Comparison of ENCODE assay signal across 1 cellular context in the genomic region with DNA sequence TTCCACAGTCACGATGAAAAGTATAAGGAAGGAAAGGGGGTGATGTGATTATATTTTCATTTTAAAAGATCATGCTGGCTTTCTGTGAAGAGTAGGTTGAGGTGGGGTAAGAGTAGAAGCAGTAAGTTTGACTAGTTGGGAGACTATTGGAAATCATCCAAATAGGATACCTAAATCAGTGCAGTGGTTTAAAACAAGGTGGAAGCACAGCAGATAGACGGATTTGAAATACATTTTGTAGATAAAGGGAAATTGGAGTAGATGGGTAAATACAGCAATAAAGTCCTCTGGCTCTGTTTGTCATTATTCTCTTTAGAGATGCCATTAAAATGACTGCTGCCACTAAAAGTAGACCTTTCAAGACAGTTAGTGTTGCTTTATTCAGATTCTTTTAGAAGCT.
TF ChIP-seq lines count a peak whose summit lies in the region.

No MANE protein-coding gene starts in this region.

TF ChIP-seq in HEK293, 187 proteins besides CTCF, POLR2A, EP300 and RAD21 (continued from another document and continues in another):
- peak; percentile 93 for TF ChIP-seq OVOL3 (tag by site-specific recombination; IDR thresholded peaks at IDR 0.05)
- 0 out of 2 replicates have a peak, but pooled peaks have one; percentile 18 for TF ChIP-seq SCRT1 (tag by site-specific recombination; IDR thresholded peaks at IDR 0.05; ENCODE audit: borderline replicate concordance)
- 0 out of 2 replicates have a peak, but pooled peaks have one; percentile 31 for TF ChIP-seq ZEB2 (tag by site-specific recombination; IDR thresholded peaks at IDR 0.05)
- no peak for TF ChIP-seq ZNF335 (tag by site-specific recombination; conservative IDR thresholded peaks at IDR 0.05)
- TF ChIP-seq KLF1 (tag by site-specific recombination; IDR thresholded peaks at IDR 0.05) = no peak
- peak; percentile 90 for TF ChIP-seq OSR2 (tag by site-specific recombination; IDR thresholded peaks at IDR 0.05)
- TF ChIP-seq ZNF157 (tag by site-specific recombination; IDR thresholded peaks at IDR 0.05) = no peak
- no peak for TF ChIP-seq ZNF266 (tag by site-specific recombination; IDR thresholded peaks at IDR 0.05; ENCODE audit: low read depth)
- peak; percentile 28; the same call in 1 of the 2 replicates for TF ChIP-seq ZNF239 (tag by site-specific recombination; IDR thresholded peaks at IDR 0.05)
- TF ChIP-seq WT1 (tag by site-specific recombination; IDR thresholded peaks at IDR 0.05) = peak; percentile 58
- TF ChIP-seq ZNF623 (tag by site-specific recombination; IDR thresholded peaks at IDR 0.05) = no peak
- no peak for TF ChIP-seq SP2 (tag by site-specific recombination; IDR thresholded peaks at IDR 0.05)
- TF ChIP-seq, protein P1, sequence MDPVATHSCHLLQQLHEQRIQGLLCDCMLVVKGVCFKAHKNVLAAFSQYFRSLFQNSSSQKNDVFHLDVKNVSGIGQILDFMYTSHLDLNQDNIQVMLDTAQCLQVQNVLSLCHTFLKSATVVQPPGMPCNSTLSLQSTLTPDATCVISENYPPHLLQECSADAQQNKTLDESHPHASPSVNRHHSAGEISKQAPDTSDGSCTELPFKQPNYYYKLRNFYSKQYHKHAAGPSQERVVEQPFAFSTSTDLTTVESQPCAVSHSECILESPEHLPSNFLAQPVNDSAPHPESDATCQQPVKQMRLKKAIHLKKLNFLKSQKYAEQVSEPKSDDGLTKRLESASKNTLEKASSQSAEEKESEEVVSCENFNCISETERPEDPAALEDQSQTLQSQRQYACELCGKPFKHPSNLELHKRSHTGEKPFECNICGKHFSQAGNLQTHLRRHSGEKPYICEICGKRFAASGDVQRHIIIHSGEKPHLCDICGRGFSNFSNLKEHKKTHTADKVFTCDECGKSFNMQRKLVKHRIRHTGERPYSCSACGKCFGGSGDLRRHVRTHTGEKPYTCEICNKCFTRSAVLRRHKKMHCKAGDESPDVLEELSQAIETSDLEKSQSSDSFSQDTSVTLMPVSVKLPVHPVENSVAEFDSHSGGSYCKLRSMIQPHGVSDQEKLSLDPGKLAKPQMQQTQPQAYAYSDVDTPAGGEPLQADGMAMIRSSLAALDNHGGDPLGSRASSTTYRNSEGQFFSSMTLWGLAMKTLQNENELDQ (tag by site-specific recombination; IDR thresholded peaks at IDR 0.05; ENCODE audit: low read depth) = no peak
- no peak for TF ChIP-seq ZNF19 (tag by site-specific recombination; IDR thresholded peaks at IDR 0.05; ENCODE audit: low read depth)
- TF ChIP-seq ZNF394 (tag by site-specific recombination; IDR thresholded peaks at IDR 0.05; ENCODE audit: borderline replicate concordance) = no peak
- TF ChIP-seq, protein P2, sequence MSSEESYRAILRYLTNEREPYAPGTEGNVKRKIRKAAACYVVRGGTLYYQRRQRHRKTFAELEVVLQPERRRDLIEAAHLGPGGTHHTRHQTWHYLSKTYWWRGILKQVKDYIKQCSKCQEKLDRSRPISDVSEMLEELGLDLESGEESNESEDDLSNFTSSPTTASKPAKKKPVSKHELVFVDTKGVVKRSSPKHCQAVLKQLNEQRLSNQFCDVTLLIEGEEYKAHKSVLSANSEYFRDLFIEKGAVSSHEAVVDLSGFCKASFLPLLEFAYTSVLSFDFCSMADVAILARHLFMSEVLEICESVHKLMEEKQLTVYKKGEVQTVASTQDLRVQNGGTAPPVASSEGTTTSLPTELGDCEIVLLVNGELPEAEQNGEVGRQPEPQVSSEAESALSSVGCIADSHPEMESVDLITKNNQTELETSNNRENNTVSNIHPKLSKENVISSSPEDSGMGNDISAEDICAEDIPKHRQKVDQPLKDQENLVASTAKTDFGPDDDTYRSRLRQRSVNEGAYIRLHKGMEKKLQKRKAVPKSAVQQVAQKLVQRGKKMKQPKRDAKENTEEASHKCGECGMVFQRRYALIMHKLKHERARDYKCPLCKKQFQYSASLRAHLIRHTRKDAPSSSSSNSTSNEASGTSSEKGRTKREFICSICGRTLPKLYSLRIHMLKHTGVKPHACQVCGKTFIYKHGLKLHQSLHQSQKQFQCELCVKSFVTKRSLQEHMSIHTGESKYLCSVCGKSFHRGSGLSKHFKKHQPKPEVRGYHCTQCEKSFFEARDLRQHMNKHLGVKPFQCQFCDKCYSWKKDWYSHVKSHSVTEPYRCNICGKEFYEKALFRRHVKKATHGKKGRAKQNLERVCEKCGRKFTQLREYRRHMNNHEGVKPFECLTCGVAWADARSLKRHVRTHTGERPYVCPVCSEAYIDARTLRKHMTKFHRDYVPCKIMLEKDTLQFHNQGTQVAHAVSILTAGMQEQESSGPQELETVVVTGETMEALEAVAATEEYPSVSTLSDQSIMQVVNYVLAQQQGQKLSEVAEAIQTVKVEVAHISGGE (tag by site-specific recombination; conservative IDR thresholded peaks at IDR 0.05; ENCODE audit: low read depth) = no peak
- no peak for TF ChIP-seq ZNF670 (tag by site-specific recombination; IDR thresholded peaks at IDR 0.05; ENCODE audit: low read depth)
- TF ChIP-seq MEIS1 (CRISPR knock-in tag; IDR thresholded peaks at IDR 0.05; ENCODE audit: borderline replicate concordance) = no peak
- TF ChIP-seq ZNF292 (tag by site-specific recombination; IDR thresholded peaks at IDR 0.05; ENCODE audit: borderline replicate concordance, low read depth) = no peak
- TF ChIP-seq GLIS2 (tag by site-specific recombination; IDR thresholded peaks at IDR 0.05) = no peak
- TF ChIP-seq ZNF302 (tag by site-specific recombination; IDR thresholded peaks at IDR 0.05; ENCODE audit: low read depth) = no peak
- peak; percentile 37 for TF ChIP-seq ZNF629 (tag by site-specific recombination; IDR thresholded peaks at IDR 0.05)
- TF ChIP-seq PRDM1 (tag by site-specific recombination; IDR thresholded peaks at IDR 0.05) = peak; percentile 11; the same call in 1 of the 2 replicates
- TF ChIP-seq ZNF830 (tag by site-specific recombination; IDR thresholded peaks at IDR 0.05; ENCODE audit: low read depth) = no peak
- TF ChIP-seq HOXC10 (CRISPR knock-in tag; IDR thresholded peaks at IDR 0.05) = no peak
- no peak for TF ChIP-seq ZNF404 (tag by site-specific recombination; IDR thresholded peaks at IDR 0.05)
- TF ChIP-seq, protein P3, sequence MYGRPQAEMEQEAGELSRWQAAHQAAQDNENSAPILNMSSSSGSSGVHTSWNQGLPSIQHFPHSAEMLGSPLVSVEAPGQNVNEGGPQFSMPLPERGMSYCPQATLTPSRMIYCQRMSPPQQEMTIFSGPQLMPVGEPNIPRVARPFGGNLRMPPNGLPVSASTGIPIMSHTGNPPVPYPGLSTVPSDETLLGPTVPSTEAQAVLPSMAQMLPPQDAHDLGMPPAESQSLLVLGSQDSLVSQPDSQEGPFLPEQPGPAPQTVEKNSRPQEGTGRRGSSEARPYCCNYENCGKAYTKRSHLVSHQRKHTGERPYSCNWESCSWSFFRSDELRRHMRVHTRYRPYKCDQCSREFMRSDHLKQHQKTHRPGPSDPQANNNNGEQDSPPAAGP (tag by site-specific recombination; IDR thresholded peaks at IDR 0.05) = no peak
- peak; percentile 76 for TF ChIP-seq KLF8 (tag by site-specific recombination; IDR thresholded peaks at IDR 0.05)
- TF ChIP-seq ZNF776 (tag by site-specific recombination; IDR thresholded peaks at IDR 0.05; ENCODE audit: borderline replicate concordance) = no peak
- TF ChIP-seq, protein P4, sequence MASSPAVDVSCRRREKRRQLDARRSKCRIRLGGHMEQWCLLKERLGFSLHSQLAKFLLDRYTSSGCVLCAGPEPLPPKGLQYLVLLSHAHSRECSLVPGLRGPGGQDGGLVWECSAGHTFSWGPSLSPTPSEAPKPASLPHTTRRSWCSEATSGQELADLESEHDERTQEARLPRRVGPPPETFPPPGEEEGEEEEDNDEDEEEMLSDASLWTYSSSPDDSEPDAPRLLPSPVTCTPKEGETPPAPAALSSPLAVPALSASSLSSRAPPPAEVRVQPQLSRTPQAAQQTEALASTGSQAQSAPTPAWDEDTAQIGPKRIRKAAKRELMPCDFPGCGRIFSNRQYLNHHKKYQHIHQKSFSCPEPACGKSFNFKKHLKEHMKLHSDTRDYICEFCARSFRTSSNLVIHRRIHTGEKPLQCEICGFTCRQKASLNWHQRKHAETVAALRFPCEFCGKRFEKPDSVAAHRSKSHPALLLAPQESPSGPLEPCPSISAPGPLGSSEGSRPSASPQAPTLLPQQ (tag by site-specific recombination; IDR thresholded peaks at IDR 0.05) = 0 out of 2 replicates have a peak, but pooled peaks have one; percentile 37
- TF ChIP-seq ZBTB17 (tag by site-specific recombination; IDR thresholded peaks at IDR 0.05) = peak; percentile 35; the same call in 1 of the 2 replicates
- no peak for TF ChIP-seq ZSCAN23 (tag by site-specific recombination; IDR thresholded peaks at IDR 0.05)
- TF ChIP-seq PRDM4 (tag by site-specific recombination; IDR thresholded peaks at IDR 0.05) = peak; percentile 55; the same call in 1 of the 2 replicates
- TF ChIP-seq ZNF544 (tag by site-specific recombination; IDR thresholded peaks at IDR 0.05) = no peak
- TF ChIP-seq ZNF114 (tag by site-specific recombination; IDR thresholded peaks at IDR 0.05) = no peak
- no peak for TF ChIP-seq ZNF341 (tag by site-specific recombination; IDR thresholded peaks at IDR 0.05; ENCODE audit: low read depth)
- peak; percentile 61; the same call in 1 of the 2 replicates for TF ChIP-seq FEZF1 (tag by site-specific recombination; IDR thresholded peaks at IDR 0.05)
- TF ChIP-seq, protein P5, sequence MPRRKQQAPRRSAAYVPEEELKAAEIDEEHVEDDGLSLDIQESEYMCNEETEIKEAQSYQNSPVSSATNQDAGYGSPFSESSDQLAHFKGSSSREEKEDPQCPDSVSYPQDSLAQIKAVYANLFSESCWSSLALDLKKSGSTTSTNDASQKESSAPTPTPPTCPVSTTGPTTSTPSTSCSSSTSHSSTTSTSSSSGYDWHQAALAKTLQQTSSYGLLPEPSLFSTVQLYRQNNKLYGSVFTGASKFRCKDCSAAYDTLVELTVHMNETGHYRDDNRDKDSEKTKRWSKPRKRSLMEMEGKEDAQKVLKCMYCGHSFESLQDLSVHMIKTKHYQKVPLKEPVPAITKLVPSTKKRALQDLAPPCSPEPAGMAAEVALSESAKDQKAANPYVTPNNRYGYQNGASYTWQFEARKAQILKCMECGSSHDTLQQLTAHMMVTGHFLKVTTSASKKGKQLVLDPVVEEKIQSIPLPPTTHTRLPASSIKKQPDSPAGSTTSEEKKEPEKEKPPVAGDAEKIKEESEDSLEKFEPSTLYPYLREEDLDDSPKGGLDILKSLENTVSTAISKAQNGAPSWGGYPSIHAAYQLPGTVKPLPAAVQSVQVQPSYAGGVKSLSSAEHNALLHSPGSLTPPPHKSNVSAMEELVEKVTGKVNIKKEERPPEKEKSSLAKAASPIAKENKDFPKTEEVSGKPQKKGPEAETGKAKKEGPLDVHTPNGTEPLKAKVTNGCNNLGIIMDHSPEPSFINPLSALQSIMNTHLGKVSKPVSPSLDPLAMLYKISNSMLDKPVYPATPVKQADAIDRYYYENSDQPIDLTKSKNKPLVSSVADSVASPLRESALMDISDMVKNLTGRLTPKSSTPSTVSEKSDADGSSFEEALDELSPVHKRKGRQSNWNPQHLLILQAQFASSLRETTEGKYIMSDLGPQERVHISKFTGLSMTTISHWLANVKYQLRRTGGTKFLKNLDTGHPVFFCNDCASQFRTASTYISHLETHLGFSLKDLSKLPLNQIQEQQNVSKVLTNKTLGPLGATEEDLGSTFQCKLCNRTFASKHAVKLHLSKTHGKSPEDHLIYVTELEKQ (tag by site-specific recombination; IDR thresholded peaks at IDR 0.05; ENCODE audit: borderline replicate concordance) = 0 out of 2 replicates have a peak, but pooled peaks have one; percentile 18
- no peak for TF ChIP-seq ZBTB7A (tag by site-specific recombination; IDR thresholded peaks at IDR 0.05; ENCODE audit: low read depth)
- TF ChIP-seq PRDM6 (tag by site-specific recombination; IDR thresholded peaks at IDR 0.05) = peak; percentile 81
- TF ChIP-seq ZNF521 (tag by site-specific recombination; IDR thresholded peaks at IDR 0.05) = no peak
- TF ChIP-seq ZNF701 (tag by site-specific recombination; IDR thresholded peaks at IDR 0.05) = no peak
- peak; percentile 98 for TF ChIP-seq GFI1B (tag by site-specific recombination; IDR thresholded peaks at IDR 0.05)
- TF ChIP-seq ZNF843 (tag by site-specific recombination; IDR thresholded peaks at IDR 0.05) = peak; percentile 88
- TF ChIP-seq ZNF704 (tag by site-specific recombination; IDR thresholded peaks at IDR 0.05) = no peak
- TF ChIP-seq ZXDB (tag by site-specific recombination; IDR thresholded peaks at IDR 0.05) = peak; percentile 82
- no peak for TF ChIP-seq ZNF433 (tag by site-specific recombination; IDR thresholded peaks at IDR 0.05; ENCODE audit: low read depth)
